1 cellular context compared by ENCODE assay signal in genomic region chr1:244970661-244971523, GRCh38.
A peak's percentile ranks its signal among the peaks of the same experiment; 100 is the strongest.
TF ChIP-seq lines count a peak whose summit lies in the region.

No MANE protein-coding gene starts in this region.

TF ChIP-seq in HepG2, 621 proteins besides CTCF, POLR2A, EP300 and RAD21 (continued from another document and continues in another):
- TF ChIP-seq ELF3 (CRISPR knock-in tag; IDR thresholded peaks at IDR 0.05) (peak; percentile 67; the same call in 1 of the 2 replicates), MYNN (CRISPR knock-in tag; IDR thresholded peaks at IDR 0.05; ENCODE audit: low read depth) (no peak), ZNF383 (CRISPR knock-in tag; IDR thresholded peaks at IDR 0.05; ENCODE audit: borderline replicate concordance) (no peak), DNMT1 (CRISPR knock-in tag; IDR thresholded peaks at IDR 0.05) (no peak; the same call in 1 of the 2 replicates), ZNF446 (CRISPR knock-in tag; IDR thresholded peaks at IDR 0.05) (no peak), ZNF644 (CRISPR knock-in tag; IDR thresholded peaks at IDR 0.05; ENCODE audit: low read depth) (0 out of 2 replicates have a peak, but pooled peaks have one; percentile 14), TEF (CRISPR knock-in tag; IDR thresholded peaks at IDR 0.05) (no peak), ZNF460 (CRISPR knock-in tag; IDR thresholded peaks at IDR 0.05; ENCODE audit: borderline replicate concordance) (no peak), NFYC (CRISPR knock-in tag; IDR thresholded peaks at IDR 0.05) (no peak; the same call in 1 of the 2 replicates), BCL6 (CRISPR knock-in tag; IDR thresholded peaks at IDR 0.05) (peak; percentile 45; the same call in 1 of the 2 replicates), PBX3 (CRISPR knock-in tag; IDR thresholded peaks at IDR 0.05; ENCODE audit: borderline replicate concordance) (no peak), ZNF569 (CRISPR knock-in tag; IDR thresholded peaks at IDR 0.05; ENCODE audit: borderline replicate concordance) (0 out of 2 replicates have a peak, but pooled peaks have one; percentile 33), SYNCRIP (IDR thresholded peaks at IDR 0.05; ENCODE audit: insufficient read depth, low read depth, low read length) (no peak), ZNF674 (CRISPR knock-in tag; IDR thresholded peaks at IDR 0.05; ENCODE audit: low read depth) (no peak), PRMT3 (CRISPR knock-in tag; IDR thresholded peaks at IDR 0.05; ENCODE audit: borderline replicate concordance, low read depth) (0 out of 2 replicates have a peak, but pooled peaks have one; percentile 44), HIC2 (CRISPR knock-in tag; IDR thresholded peaks at IDR 0.05; ENCODE audit: low read depth) (no peak; the same call in 1 of the 2 replicates), ZNF792 (CRISPR knock-in tag; IDR thresholded peaks at IDR 0.05) (peak; percentile 67; the same call in 1 of the 2 replicates), TBP (CRISPR knock-in tag; IDR thresholded peaks at IDR 0.05) (no peak), EHMT2 (IDR thresholded peaks at IDR 0.05; ENCODE audit: borderline replicate concordance, low read depth, low read length) (no peak), NFYB (CRISPR knock-in tag; IDR thresholded peaks at IDR 0.05) (0 out of 2 replicates have a peak, but pooled peaks have one; percentile 11), ZNF318 (CRISPR knock-in tag; IDR thresholded peaks at IDR 0.05) (no peak), THAP8 (CRISPR knock-in tag; IDR thresholded peaks at IDR 0.05; ENCODE audit: borderline replicate concordance) (no peak), ATAD3A (CRISPR knock-in tag; IDR thresholded peaks at IDR 0.05) (no peak), DZIP1 (CRISPR knock-in tag; IDR thresholded peaks at IDR 0.05) (no peak), HNRNPL (IDR thresholded peaks at IDR 0.05; ENCODE audit: low read depth, low read length) (peak; percentile 71; the same call in 1 of the 2 replicates), HOMEZ (CRISPR knock-in tag; IDR thresholded peaks at IDR 0.05; ENCODE audit: low read depth) (peak; percentile 57), REPIN1 (CRISPR knock-in tag; IDR thresholded peaks at IDR 0.05; ENCODE audit: borderline replicate concordance, low read depth) (peak; percentile 82), CREBL2 (CRISPR knock-in tag; IDR thresholded peaks at IDR 0.05; ENCODE audit: borderline replicate concordance) (no peak), ZBTB2 (CRISPR knock-in tag; IDR thresholded peaks at IDR 0.05; ENCODE audit: low read depth) (no peak), ZNF552 (CRISPR knock-in tag; IDR thresholded peaks at IDR 0.05; ENCODE audit: borderline replicate concordance) (peak; percentile 41; the same call in 1 of the 2 replicates), ZNF124 (CRISPR knock-in tag; IDR thresholded peaks at IDR 0.05) (no peak; the same call in 1 of the 2 replicates), FOXO1 (CRISPR knock-in tag; IDR thresholded peaks at IDR 0.05) (peak; percentile 20; the same call in 1 of the 2 replicates), MEF2D (CRISPR knock-in tag; IDR thresholded peaks at IDR 0.05) (no peak), MLXIP (CRISPR knock-in tag; IDR thresholded peaks at IDR 0.05; ENCODE audit: borderline replicate concordance) (no peak), ZNF337 (CRISPR knock-in tag; IDR thresholded peaks at IDR 0.05; ENCODE audit: borderline replicate concordance, low read depth) (no peak), ZNF709 (CRISPR knock-in tag; IDR thresholded peaks at IDR 0.05) (no peak)
